Comparison of ENCODE assay signal across 8 cellular contexts in genomic region chr3:71129611-71130515, GRCh38.
A peak's percentile ranks its signal among the peaks of the same experiment; 100 is the strongest.
DNase-seq lines count a peak whose midpoint lies in the region; ATAC-seq and TF ChIP-seq lines count a peak whose summit lies in the region.

No MANE protein-coding gene starts in this region.

- H3K27ac ChIP-seq in thyroid gland = peak overlapping the region; percentile 85 to 91 (median 91)

- H3K4me1 ChIP-seq in thyroid gland = peaks cover 43 to 61% of the 10 kb centered on the region in 2 donors

- H3K36me3 ChIP-seq in thyroid gland = no peaks in the 10 kb centered on the region

- ATAC-seq in activated CD4-positive, CD25-positive, alpha-beta regulatory T cell treated with anti-CD3 and anti-CD28 coated beads, Interleukin-2, amount 50 U/mL, for 24 hours = peak; percentile 10 to 17
- ATAC-seq in HG03045 (IDR thresholded peaks at IDR 0.05; ENCODE audit: unreplicated experiment) = no peak

- TF ChIP-seq POLR2A in lower leg skin (IDR thresholded peaks at IDR 0.05) (no peak), thyroid gland (IDR thresholded peaks at IDR 0.05) (peak in 1 of 2 donors; percentile 48)

- DNase-seq in activated CD4-positive, CD25-positive, alpha-beta regulatory T cell treated with anti-CD3 and anti-CD28 coated beads, Interleukin-2, amount 50 U/mL, for 72 hours = no peak
- DNase-seq in RKO (ENCODE audit: low spot score) (peak; percentile 62), choroid plexus epithelial cell (ENCODE audit: low read depth) (peak; percentile 70), lower leg skin (ENCODE audit: low spot score in 2 of 2) (no peak), thyroid gland (peak in 1 of 2 donors; percentile 23), NCI-H510A (lab: John Stamatoyannopoulos, UW) (no peak)

- TF ChIP-seq CTCF in choroid plexus epithelial cell (conservative IDR thresholded peaks at IDR 0.05; ENCODE audit: low read depth, low read length) (no peak), lower leg skin (IDR thresholded peaks at IDR 0.05) (no peak), thyroid gland (IDR thresholded peaks at IDR 0.05) (no peak)

- peak overlapping the region; percentile 68 for H3K4me3 ChIP-seq in choroid plexus epithelial cell (ENCODE audit: low read depth, low read length)
- H3K4me3 ChIP-seq in lower leg skin (ENCODE audit: low read depth, poor library complexity, severe bottlenecking) = peak overlapping the region; percentile 2
- peak overlapping the region; percentile 10 to 47 (median 38) for H3K4me3 ChIP-seq in thyroid gland (replicated peaks in 1 of 3)

- H3K9me3 ChIP-seq in thyroid gland = no peaks in the 10 kb centered on the region

- H3K27me3 ChIP-seq in thyroid gland = no peaks in the 10 kb centered on the region

- intact Hi-C loops in lower leg skin (cut with DNase I; ENCODE audit: low total_unique reads) (no loop called here), thyroid gland (cut with DNase I) (no loop called here)

- 7 to 10% methylated on average over 14 of the region's 14 CpGs for WGBS in lower leg skin, 2 donors
- WGBS in thyroid gland, 2 donors = 2 to 5% methylated on average over 14 of the region's 14 CpGs

Comparison
In these comparisons a context has a peak if more than half of its experiments do, and no peak if none do; other contexts are left out.
1. DNase-seq: peak in RKO (single experiment) and choroid plexus epithelial cell (single experiment); none in activated CD4-positive, CD25-positive, alpha-beta regulatory T cell treated with anti-CD3 and anti-CD28 coated beads, Interleukin-2, amount 50 U/mL, for 72 hours (single experiment), lower leg skin (0 of 2) and NCI-H510A (single experiment).
2. H3K4me3 ChIP-seq: peak in every context shown above with its lines; median percentile 68 in choroid plexus epithelial cell; 38 in thyroid gland; 2 in lower leg skin.